In genomic region chr6:160534050-160534696, GRCh38 we compare ENCODE assay signal across 8 cellular contexts.
DNase-seq lines count a peak whose midpoint lies in the region; ATAC-seq and TF ChIP-seq lines count a peak whose summit lies in the region.

No MANE protein-coding gene starts in this region.

- peaks cover 0 to 10% (median 5%) of the 10 kb centered on the region in 11 donors for H3K9me3 Mint-ChIP-seq in naive thymus-derived CD4-positive, alpha-beta T cell

- no peak overlapping the region for H3K27ac ChIP-seq in naive thymus-derived CD4-positive, alpha-beta T cell (ENCODE audit: low read depth, low read length)

- ATAC-seq in HG02852 (IDR thresholded peaks at IDR 0.05; ENCODE audit: unreplicated experiment), result peak; percentile 93
- peak; percentile 86 for ATAC-seq in naive thymus-derived CD4-positive, alpha-beta T cell

- peaks cover 0 to 18% (median 5%) of the 10 kb centered on the region in 5 donors for H3K27me3 Mint-ChIP-seq in naive thymus-derived CD4-positive, alpha-beta T cell

- H3K36me3 ChIP-seq in naive thymus-derived CD4-positive, alpha-beta T cell (ENCODE audit: control insufficient read depth in 2 of 3, insufficient read depth in 3 of 3, low read length in 3 of 3), result no peaks in the 10 kb centered on the region

- no peaks in the 10 kb centered on the region for H3K4me1 Mint-ChIP-seq in naive thymus-derived CD4-positive, alpha-beta T cell

- peak; percentile 70 for DNase-seq in NCI-H82 (lab: John Stamatoyannopoulos, UW)
- no peak for DNase-seq in NCI-H82 treated with DMSO at 0.1 percent for 48 hours (lab: John Stamatoyannopoulos, UW; ENCODE audit: unreplicated experiment)
- peak; percentile 29 for DNase-seq in NCI-H146 treated with DMSO at 0.1 percent for 48 hours (lab: John Stamatoyannopoulos, UW; ENCODE audit: unreplicated experiment)
- DNase-seq in activated CD8-positive, alpha-beta memory T cell treated with anti-CD3 and anti-CD28 coated beads, Interleukin-2, amount 50 U/mL, for 24 hours (ENCODE audit: extremely low read depth), result peak; percentile 20
- DNase-seq in erythroblast (lab: John Stamatoyannopoulos, UW), result peak; percentile 5 to 47
- DNase-seq in naive thymus-derived CD4-positive, alpha-beta T cell, result peak; percentile 2 to 55 (median 37)
- peak; percentile 6 to 49 (median 34) for DNase-seq in stimulated activated naive CD4-positive, alpha-beta T cell (lab: John Stamatoyannopoulos, UW)

- no peak overlapping the region for H3K27ac Mint-ChIP-seq in naive thymus-derived CD4-positive, alpha-beta T cell

- intact Hi-C loops in naive thymus-derived CD4-positive, alpha-beta T cell (cut with micrococcal nuclease), result loop anchor here (1.0 to 10.0 kb wide), 5 partner anchors 14 to 672 kb away; no protein-coding TSS in a partner anchor

- H3K27me3 ChIP-seq in naive thymus-derived CD4-positive, alpha-beta T cell (ENCODE audit: control insufficient read depth in 2 of 2, insufficient read depth in 2 of 2, low read length in 2 of 2), result no peaks in the 10 kb centered on the region

- POLR2A ChIA-PET in naive thymus-derived CD4-positive, alpha-beta T cell (lab: Charles Lee), result interaction anchor here (1.4 kb wide), 1 partner anchor 14 kb away, joined by 3 read pairs; no protein-coding TSS in a partner anchor

- no peak overlapping the region for H3K4me3 ChIP-seq in naive thymus-derived CD4-positive, alpha-beta T cell (ENCODE audit: low read length)

- H3K9me3 ChIP-seq in naive thymus-derived CD4-positive, alpha-beta T cell (ENCODE audit: control insufficient read depth in 2 of 3, low read length in 3 of 3), result no peaks in the 10 kb centered on the region

- peaks cover 0 to 2% (median 0%) of the 10 kb centered on the region in 5 donors for H3K36me3 Mint-ChIP-seq in naive thymus-derived CD4-positive, alpha-beta T cell

- no peaks in the 10 kb centered on the region for H3K4me1 ChIP-seq in naive thymus-derived CD4-positive, alpha-beta T cell (ENCODE audit: control insufficient read depth in 2 of 2, insufficient read depth in 2 of 2, low read length in 2 of 2)

- H3K4me3 Mint-ChIP-seq in naive thymus-derived CD4-positive, alpha-beta T cell, result no peak overlapping the region

- CTCF ChIA-PET in naive thymus-derived CD4-positive, alpha-beta T cell (lab: Charles Lee), result interaction anchor here (0.6 to 5.4 kb wide), 11 partner anchors 9 to 671 kb away, joined by 3 to 73 read pairs (median 4); no protein-coding TSS in a partner anchor

- TF ChIP-seq POLR2A in erythroblast (IDR thresholded peaks at IDR 0.05; ENCODE audit: low read length), result no peak
